1 cellular context compared by ENCODE assay signal in the genomic region with DNA sequence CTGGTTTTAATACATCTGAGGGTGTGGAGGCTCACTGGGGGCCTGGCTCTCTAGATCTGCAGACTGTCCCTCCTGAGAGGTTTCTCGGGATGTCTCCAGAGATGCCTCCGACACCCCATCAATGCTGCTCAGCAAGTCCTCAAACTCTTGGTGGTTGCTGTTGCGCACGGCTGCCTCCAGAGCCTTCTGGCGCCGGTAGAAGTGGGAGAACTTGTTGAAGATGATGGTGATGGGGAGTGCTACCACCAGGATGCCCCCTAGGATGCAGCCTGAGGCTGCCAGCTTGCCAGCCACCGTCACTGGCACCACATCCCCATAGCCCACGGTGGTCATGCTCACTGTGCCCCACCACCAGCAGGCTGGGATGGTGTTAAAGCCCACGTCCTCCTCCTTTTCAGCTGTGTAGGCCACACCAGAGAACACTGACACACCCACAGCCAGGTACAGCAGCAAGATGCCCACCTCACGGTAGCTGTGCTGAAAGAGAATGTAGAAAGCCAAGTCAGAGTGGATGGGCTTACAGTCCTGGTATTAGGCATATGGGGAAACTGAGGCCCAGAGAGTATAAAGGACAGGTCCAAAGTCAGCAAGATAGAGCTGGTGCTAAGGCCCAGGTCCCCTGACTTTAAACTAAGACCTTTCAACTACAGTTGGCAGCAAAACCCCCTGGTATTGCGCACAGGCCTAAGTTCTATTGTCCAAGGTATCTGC.
TF ChIP-seq lines count a peak whose summit lies in the region.

No MANE protein-coding gene starts in this region.

TF ChIP-seq in HCT116, 20 proteins besides CTCF, POLR2A, EP300 and RAD21 (continued from another document):
- TF ChIP-seq, protein P1, sequence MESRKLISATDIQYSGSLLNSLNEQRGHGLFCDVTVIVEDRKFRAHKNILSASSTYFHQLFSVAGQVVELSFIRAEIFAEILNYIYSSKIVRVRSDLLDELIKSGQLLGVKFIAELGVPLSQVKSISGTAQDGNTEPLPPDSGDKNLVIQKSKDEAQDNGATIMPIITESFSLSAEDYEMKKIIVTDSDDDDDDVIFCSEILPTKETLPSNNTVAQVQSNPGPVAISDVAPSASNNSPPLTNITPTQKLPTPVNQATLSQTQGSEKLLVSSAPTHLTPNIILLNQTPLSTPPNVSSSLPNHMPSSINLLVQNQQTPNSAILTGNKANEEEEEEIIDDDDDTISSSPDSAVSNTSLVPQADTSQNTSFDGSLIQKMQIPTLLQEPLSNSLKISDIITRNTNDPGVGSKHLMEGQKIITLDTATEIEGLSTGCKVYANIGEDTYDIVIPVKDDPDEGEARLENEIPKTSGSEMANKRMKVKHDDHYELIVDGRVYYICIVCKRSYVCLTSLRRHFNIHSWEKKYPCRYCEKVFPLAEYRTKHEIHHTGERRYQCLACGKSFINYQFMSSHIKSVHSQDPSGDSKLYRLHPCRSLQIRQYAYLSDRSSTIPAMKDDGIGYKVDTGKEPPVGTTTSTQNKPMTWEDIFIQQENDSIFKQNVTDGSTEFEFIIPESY (IDR thresholded peaks at IDR 0.05; ENCODE audit: extremely low read depth, insufficient replicate concordance, low read length) = no peak
- TF ChIP-seq, protein P2, sequence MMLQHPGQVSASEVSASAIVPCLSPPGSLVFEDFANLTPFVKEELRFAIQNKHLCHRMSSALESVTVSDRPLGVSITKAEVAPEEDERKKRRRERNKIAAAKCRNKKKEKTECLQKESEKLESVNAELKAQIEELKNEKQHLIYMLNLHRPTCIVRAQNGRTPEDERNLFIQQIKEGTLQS (IDR thresholded peaks at IDR 0.05) = no peak
- TF ChIP-seq SRF (IDR thresholded peaks at IDR 0.05; ENCODE audit: low read depth) = no peak
- TF ChIP-seq, protein P3, sequence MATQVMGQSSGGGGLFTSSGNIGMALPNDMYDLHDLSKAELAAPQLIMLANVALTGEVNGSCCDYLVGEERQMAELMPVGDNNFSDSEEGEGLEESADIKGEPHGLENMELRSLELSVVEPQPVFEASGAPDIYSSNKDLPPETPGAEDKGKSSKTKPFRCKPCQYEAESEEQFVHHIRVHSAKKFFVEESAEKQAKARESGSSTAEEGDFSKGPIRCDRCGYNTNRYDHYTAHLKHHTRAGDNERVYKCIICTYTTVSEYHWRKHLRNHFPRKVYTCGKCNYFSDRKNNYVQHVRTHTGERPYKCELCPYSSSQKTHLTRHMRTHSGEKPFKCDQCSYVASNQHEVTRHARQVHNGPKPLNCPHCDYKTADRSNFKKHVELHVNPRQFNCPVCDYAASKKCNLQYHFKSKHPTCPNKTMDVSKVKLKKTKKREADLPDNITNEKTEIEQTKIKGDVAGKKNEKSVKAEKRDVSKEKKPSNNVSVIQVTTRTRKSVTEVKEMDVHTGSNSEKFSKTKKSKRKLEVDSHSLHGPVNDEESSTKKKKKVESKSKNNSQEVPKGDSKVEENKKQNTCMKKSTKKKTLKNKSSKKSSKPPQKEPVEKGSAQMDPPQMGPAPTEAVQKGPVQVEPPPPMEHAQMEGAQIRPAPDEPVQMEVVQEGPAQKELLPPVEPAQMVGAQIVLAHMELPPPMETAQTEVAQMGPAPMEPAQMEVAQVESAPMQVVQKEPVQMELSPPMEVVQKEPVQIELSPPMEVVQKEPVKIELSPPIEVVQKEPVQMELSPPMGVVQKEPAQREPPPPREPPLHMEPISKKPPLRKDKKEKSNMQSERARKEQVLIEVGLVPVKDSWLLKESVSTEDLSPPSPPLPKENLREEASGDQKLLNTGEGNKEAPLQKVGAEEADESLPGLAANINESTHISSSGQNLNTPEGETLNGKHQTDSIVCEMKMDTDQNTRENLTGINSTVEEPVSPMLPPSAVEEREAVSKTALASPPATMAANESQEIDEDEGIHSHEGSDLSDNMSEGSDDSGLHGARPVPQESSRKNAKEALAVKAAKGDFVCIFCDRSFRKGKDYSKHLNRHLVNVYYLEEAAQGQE (IDR thresholded peaks at IDR 0.05; ENCODE audit: low read depth) = no peak
- TF ChIP-seq FOSL1 (IDR thresholded peaks at IDR 0.05; ENCODE audit: low read depth) = no peak
- no peak for TF ChIP-seq YY1 (IDR thresholded peaks at IDR 0.05; ENCODE audit: extremely low read depth, insufficient replicate concordance, low read depth, low read length)
- no peak for TF ChIP-seq POLR2AphosphoS5 (IDR thresholded peaks at IDR 0.05; ENCODE audit: low read depth, low read length)
- TF ChIP-seq ZFX (IDR thresholded peaks at IDR 0.05) = no peak
- no peak for TF ChIP-seq EZH2phosphoT487 (IDR thresholded peaks at IDR 0.05; ENCODE audit: borderline replicate concordance)
- no peak for TF ChIP-seq ELF1 (IDR thresholded peaks at IDR 0.05; ENCODE audit: borderline replicate concordance, low read depth)
- no peak for TF ChIP-seq TCF7L2 (IDR thresholded peaks at IDR 0.05; ENCODE audit: borderline replicate concordance, extremely low read depth, insufficient read depth, insufficient read length)
- TF ChIP-seq CBX3 (IDR thresholded peaks at IDR 0.05; ENCODE audit: low read depth) = no peak
- TF ChIP-seq SP1 (IDR thresholded peaks at IDR 0.05; ENCODE audit: low read depth) = no peak
- TF ChIP-seq EZH2 (IDR thresholded peaks at IDR 0.05) = no peak
- no peak for TF ChIP-seq ZNF274 (IDR thresholded peaks at IDR 0.05; ENCODE audit: low read depth, low read length)
